ENCODE assay signal across 1 cellular context in the genomic region with DNA sequence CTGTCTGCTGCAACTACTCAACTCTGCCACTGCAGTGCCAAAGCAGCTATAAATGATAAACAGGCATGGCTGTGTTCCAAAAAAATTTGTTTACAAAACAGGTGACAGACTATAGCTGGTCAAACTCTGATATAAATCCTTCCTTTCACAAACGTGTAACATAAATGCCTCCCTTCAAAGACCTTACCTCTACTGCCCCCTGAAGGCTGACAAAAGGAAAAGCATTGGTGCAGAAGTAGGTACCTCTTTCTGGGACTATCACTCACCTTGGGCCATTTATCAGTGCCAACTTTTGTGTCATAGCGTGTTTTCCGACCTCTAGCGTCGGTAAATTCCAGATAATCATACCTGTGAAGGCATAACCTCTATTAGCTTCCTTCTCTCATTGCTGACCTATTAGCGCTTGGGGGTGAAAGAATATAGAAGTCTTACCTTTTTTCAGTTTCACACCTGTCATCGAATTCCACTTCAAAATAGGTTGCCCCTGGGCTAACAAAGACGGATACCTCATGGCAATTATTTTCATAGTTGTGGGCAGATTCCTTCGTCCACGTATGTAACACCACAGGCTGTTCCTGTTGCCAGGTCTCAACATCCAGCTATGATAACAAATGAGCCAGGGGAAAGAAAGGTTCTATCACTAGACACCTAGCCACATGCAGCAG.
A peak's percentile ranks its signal among the peaks of the same experiment; 100 is the strongest.
TF ChIP-seq lines count a peak whose summit lies in the region.

No MANE protein-coding gene starts in this region.

TF ChIP-seq in GM12878, 131 proteins besides CTCF, POLR2A, EP300 and RAD21 (continued from another document):
- TF ChIP-seq, protein P1, sequence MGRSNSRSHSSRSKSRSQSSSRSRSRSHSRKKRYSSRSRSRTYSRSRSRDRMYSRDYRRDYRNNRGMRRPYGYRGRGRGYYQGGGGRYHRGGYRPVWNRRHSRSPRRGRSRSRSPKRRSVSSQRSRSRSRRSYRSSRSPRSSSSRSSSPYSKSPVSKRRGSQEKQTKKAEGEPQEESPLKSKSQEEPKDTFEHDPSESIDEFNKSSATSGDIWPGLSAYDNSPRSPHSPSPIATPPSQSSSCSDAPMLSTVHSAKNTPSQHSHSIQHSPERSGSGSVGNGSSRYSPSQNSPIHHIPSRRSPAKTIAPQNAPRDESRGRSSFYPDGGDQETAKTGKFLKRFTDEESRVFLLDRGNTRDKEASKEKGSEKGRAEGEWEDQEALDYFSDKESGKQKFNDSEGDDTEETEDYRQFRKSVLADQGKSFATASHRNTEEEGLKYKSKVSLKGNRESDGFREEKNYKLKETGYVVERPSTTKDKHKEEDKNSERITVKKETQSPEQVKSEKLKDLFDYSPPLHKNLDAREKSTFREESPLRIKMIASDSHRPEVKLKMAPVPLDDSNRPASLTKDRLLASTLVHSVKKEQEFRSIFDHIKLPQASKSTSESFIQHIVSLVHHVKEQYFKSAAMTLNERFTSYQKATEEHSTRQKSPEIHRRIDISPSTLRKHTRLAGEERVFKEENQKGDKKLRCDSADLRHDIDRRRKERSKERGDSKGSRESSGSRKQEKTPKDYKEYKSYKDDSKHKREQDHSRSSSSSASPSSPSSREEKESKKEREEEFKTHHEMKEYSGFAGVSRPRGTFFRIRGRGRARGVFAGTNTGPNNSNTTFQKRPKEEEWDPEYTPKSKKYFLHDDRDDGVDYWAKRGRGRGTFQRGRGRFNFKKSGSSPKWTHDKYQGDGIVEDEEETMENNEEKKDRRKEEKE (IDR thresholded peaks at IDR 0.05), result no peak
- TF ChIP-seq, protein P2, sequence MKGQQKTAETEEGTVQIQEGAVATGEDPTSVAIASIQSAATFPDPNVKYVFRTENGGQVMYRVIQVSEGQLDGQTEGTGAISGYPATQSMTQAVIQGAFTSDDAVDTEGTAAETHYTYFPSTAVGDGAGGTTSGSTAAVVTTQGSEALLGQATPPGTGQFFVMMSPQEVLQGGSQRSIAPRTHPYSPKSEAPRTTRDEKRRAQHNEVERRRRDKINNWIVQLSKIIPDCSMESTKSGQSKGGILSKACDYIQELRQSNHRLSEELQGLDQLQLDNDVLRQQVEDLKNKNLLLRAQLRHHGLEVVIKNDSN (IDR thresholded peaks at IDR 0.05; ENCODE audit: borderline replicate concordance, extremely low read length, insufficient read depth, low read depth, low read length), result no peak
- 0 out of 2 replicates have a peak, but pooled peaks have one; percentile 37 for TF ChIP-seq ZNF207 (IDR thresholded peaks at IDR 0.05; ENCODE audit: borderline replicate concordance)
- TF ChIP-seq, protein P3, sequence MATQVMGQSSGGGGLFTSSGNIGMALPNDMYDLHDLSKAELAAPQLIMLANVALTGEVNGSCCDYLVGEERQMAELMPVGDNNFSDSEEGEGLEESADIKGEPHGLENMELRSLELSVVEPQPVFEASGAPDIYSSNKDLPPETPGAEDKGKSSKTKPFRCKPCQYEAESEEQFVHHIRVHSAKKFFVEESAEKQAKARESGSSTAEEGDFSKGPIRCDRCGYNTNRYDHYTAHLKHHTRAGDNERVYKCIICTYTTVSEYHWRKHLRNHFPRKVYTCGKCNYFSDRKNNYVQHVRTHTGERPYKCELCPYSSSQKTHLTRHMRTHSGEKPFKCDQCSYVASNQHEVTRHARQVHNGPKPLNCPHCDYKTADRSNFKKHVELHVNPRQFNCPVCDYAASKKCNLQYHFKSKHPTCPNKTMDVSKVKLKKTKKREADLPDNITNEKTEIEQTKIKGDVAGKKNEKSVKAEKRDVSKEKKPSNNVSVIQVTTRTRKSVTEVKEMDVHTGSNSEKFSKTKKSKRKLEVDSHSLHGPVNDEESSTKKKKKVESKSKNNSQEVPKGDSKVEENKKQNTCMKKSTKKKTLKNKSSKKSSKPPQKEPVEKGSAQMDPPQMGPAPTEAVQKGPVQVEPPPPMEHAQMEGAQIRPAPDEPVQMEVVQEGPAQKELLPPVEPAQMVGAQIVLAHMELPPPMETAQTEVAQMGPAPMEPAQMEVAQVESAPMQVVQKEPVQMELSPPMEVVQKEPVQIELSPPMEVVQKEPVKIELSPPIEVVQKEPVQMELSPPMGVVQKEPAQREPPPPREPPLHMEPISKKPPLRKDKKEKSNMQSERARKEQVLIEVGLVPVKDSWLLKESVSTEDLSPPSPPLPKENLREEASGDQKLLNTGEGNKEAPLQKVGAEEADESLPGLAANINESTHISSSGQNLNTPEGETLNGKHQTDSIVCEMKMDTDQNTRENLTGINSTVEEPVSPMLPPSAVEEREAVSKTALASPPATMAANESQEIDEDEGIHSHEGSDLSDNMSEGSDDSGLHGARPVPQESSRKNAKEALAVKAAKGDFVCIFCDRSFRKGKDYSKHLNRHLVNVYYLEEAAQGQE (IDR thresholded peaks at IDR 0.05; ENCODE audit: low read depth, low read length), result no peak
- TF ChIP-seq, protein P4, sequence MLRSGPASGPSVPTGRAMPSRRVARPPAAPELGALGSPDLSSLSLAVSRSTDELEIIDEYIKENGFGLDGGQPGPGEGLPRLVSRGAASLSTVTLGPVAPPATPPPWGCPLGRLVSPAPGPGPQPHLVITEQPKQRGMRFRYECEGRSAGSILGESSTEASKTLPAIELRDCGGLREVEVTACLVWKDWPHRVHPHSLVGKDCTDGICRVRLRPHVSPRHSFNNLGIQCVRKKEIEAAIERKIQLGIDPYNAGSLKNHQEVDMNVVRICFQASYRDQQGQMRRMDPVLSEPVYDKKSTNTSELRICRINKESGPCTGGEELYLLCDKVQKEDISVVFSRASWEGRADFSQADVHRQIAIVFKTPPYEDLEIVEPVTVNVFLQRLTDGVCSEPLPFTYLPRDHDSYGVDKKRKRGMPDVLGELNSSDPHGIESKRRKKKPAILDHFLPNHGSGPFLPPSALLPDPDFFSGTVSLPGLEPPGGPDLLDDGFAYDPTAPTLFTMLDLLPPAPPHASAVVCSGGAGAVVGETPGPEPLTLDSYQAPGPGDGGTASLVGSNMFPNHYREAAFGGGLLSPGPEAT (IDR thresholded peaks at IDR 0.05; ENCODE audit: low read depth), result no peak
